In the genomic region with DNA sequence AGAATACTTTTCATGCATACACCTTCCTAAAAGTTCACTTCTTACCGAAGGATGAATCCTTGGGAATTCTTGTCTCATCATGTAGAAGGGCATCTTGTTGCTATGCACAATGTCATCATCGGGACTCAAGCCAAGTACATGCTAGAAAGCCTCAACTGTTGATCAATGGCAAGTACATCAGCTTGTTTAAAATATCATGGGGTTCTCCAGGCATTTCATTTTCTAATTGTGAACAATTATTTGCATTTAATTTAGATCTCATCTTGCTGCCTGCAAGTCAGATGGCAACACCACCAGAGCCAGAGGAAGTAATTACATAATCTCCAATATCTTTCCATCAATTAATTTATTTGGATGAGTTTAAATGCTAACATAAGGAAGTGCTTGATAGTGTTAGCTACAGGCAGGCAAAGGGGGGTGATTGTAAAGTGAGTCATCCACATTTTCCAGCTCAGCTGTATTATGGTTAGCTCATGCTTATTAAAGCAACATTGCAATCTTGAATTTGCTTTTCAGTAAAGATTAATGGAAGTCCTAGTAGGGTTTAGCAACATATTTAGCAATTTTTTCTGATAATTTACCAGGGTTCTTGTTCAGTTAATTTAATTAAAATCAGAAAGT, we compare ENCODE assay signal across 14 cellular contexts.
DNase-seq lines count a peak whose midpoint lies in the region; TF ChIP-seq lines count a peak whose summit lies in the region.
"Had no signal": no experiment of that assay in that cellular context is flagged by ENCODE, and none has a peak within 500 bp of the region (broad histone marks: within the 10 kb centered on the region; RNA-seq: fewer than 3 reads in every experiment).

No MANE protein-coding gene starts in this region.

- no peaks in the 10 kb centered on the region for H3K27me3 ChIP-seq in breast epithelium

- no peaks in the 10 kb centered on the region for H3K36me3 Mint-ChIP-seq in MCF 10A (ENCODE audit: insufficient read depth, unreplicated experiment)

- H3K27ac Mint-ChIP-seq in MCF 10A (ENCODE audit: low read depth, unreplicated experiment), result no peak overlapping the region
- H3K27ac Mint-ChIP-seq: endodermal cell had no signal

- BruUV-seq in MCF 10A (replicated peaks; lab: Mats Ljungman, UMichigan), result no TSS peak

- intact Hi-C loops in MCF 10A (cut with micrococcal nuclease) (no loop called here), breast epithelium (cut with DNase I; ENCODE audit: low total_unique reads) (no loop called here)

- no peak for TF ChIP-seq POLR2A in breast epithelium (IDR thresholded peaks at IDR 0.05)

- H3K4me1 ChIP-seq in breast epithelium, result no peaks in the 10 kb centered on the region

- no peak overlapping the region for H3K27ac ChIP-seq in breast epithelium
- H3K27ac ChIP-seq: skin epidermis had no signal

- POLR2A ChIA-PET in MCF 10A (lab: Yijun Ruan, JAX), result no interaction called here

- H3K4me3 ChIP-seq in breast epithelium (no peak overlapping the region), foreskin fibroblast (ENCODE audit: low read depth in 1 of 2, low read length in 2 of 2) (no peak overlapping the region)
- H3K4me3 ChIP-seq: skin epidermis had no signal

- H3K4me1 Mint-ChIP-seq in MCF 10A (ENCODE audit: insufficient read depth, unreplicated experiment), result peaks cover 6% of the 10 kb centered on the region
- H3K4me1 Mint-ChIP-seq: endodermal cell had no signal

- no peaks in the 10 kb centered on the region for H3K36me3 ChIP-seq in breast epithelium

- H3K4me3 Mint-ChIP-seq in MCF 10A (ENCODE audit: unreplicated experiment), result no peak overlapping the region
- H3K4me3 Mint-ChIP-seq: endodermal cell had no signal

- no peaks in the 10 kb centered on the region for H3K9me3 Mint-ChIP-seq in MCF 10A (ENCODE audit: unreplicated experiment)
- H3K9me3 Mint-ChIP-seq: endodermal cell had no signal

- DNase-seq in MCF 10A (ENCODE audit: unreplicated experiment) (peak; percentile 12), breast epithelium (ENCODE audit: low spot score in 2 of 2) (no peak), amniotic epithelial cell (ENCODE audit: low read depth) (peak; percentile 61), foreskin fibroblast (peak; percentile 20 to 75), stromal cell of bone marrow (ENCODE audit: low read depth) (peak; percentile 36), middle frontal gyrus (ENCODE audit: extremely low spot score, low spot score) (no peak)
- DNase-seq in activated naive CD4-positive, alpha-beta T cell (lab: John Stamatoyannopoulos, UW), result no peak
- DNase-seq in activated T-cell treated with anti-CD3 and anti-CD28 coated beads, Interleukin-2, amount 50 U/mL, for 1 hour, result no peak
- DNase-seq: activated CD4-positive, CD25-positive, alpha-beta regulatory T cell; endodermal cell; NCI-H1930; NK-92 treated with Interleukin-12 subunit alpha and Interleukin-12 subunit beta, amount 100 ng/mL, for 24 hours; trophoblast cell had no signal

- H3K9me3 ChIP-seq in breast epithelium, result no peaks in the 10 kb centered on the region

- TF ChIP-seq CTCF in MCF 10A (IDR thresholded peaks at IDR 0.05; ENCODE audit: unreplicated experiment), result no peak
- no peak for TF ChIP-seq CTCF in breast epithelium (IDR thresholded peaks at IDR 0.05)
- TF ChIP-seq CTCF in foreskin fibroblast (IDR thresholded peaks at IDR 0.05; ENCODE audit: low read depth, low read length), result no peak

- CTCF ChIA-PET in MCF 10A (lab: Yijun Ruan, JAX), result no interaction called here

- peaks cover 46% of the 10 kb centered on the region for H3K27me3 Mint-ChIP-seq in MCF 10A (ENCODE audit: insufficient read depth, unreplicated experiment)

Comparison
In these comparisons a context has a peak if more than half of its experiments do, and no peak if none do; other contexts are left out.
1. DNase-seq: peak in MCF 10A (single experiment), amniotic epithelial cell (single experiment), foreskin fibroblast (2 of 2) and stromal cell of bone marrow (single experiment); none in breast epithelium (0 of 2), activated naive CD4-positive, alpha-beta T cell (0 of 4), middle frontal gyrus (single experiment) and activated T-cell treated with anti-CD3 and anti-CD28 coated beads, Interleukin-2, amount 50 U/mL, for 1 hour (single experiment).